ENCODE assay signal across 1 cellular context in the genomic region with DNA sequence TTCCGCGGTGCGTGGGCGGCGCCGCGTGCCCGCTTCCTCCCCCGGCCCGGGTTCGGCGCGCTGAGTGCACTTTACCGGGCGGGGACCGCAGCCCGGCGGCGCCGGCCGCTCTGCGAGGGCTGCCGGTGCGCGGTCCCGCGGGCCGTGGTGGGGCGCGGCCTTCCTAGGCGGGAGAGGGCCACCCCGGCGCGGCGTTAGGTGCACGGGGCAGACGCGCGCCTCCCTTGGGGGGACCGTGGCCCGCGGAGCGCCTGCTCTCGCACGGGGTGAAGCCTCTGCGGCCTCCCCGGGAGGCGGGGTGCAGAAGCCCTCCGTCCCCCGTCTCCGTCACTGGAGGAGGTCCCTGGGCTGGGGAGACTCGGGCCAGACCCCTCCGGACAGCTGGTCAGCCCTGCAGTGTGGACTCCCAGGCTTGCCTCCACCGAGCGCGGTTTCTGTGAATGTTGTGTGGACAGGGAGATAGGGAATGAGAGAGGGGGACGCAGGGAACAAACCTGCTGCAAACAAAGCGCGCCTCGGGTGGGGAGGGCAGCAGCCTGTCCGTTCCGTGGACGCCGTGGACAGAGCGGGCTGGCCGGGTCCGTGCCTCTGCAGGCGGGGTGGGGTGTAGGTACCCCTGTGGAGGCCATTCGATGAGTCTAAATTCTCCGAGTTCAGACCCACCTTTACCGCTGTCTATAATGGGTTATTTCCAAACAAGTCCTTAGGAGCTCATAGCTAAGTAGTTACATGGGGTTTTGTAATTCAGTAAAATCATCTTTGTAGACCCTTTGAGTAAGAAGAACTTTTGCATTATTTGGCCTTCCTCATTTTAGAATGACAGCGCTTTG.
A peak's percentile ranks its signal among the peaks of the same experiment; 100 is the strongest.
TF ChIP-seq lines count a peak whose summit lies in the region.

No MANE protein-coding gene starts in this region.

TF ChIP-seq in HepG2, 621 proteins besides CTCF, POLR2A, EP300 and RAD21 (continued from another document and continues in another):
- TF ChIP-seq ZNF280B (CRISPR knock-in tag; IDR thresholded peaks at IDR 0.05; ENCODE audit: borderline replicate concordance): 0 out of 2 replicates have a peak, but pooled peaks have one; percentile 73
- TF ChIP-seq CC2D1A (CRISPR knock-in tag; IDR thresholded peaks at IDR 0.05): no peak
- TF ChIP-seq, protein P1, sequence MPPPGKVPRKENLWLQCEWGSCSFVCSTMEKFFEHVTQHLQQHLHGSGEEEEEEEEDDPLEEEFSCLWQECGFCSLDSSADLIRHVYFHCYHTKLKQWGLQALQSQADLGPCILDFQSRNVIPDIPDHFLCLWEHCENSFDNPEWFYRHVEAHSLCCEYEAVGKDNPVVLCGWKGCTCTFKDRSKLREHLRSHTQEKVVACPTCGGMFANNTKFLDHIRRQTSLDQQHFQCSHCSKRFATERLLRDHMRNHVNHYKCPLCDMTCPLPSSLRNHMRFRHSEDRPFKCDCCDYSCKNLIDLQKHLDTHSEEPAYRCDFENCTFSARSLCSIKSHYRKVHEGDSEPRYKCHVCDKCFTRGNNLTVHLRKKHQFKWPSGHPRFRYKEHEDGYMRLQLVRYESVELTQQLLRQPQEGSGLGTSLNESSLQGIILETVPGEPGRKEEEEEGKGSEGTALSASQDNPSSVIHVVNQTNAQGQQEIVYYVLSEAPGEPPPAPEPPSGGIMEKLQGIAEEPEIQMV (CRISPR knock-in tag; IDR thresholded peaks at IDR 0.05; ENCODE audit: low read depth): no peak
- peak; percentile 39; the same call in 1 of the 2 replicates for TF ChIP-seq ZNF891 (CRISPR knock-in tag; IDR thresholded peaks at IDR 0.05)
- no peak; the same call in 1 of the 2 replicates for TF ChIP-seq ZMAT3 (CRISPR knock-in tag; conservative IDR thresholded peaks at IDR 0.05)
- TF ChIP-seq ZBTB7B (CRISPR knock-in tag; IDR thresholded peaks at IDR 0.05): no peak
- no peak for TF ChIP-seq TOPORS (CRISPR knock-in tag; IDR thresholded peaks at IDR 0.05)
- TF ChIP-seq PHF21A (CRISPR knock-in tag; IDR thresholded peaks at IDR 0.05): no peak
- no peak for TF ChIP-seq ZNF746 (CRISPR knock-in tag; IDR thresholded peaks at IDR 0.05)
- TF ChIP-seq, protein P2, sequence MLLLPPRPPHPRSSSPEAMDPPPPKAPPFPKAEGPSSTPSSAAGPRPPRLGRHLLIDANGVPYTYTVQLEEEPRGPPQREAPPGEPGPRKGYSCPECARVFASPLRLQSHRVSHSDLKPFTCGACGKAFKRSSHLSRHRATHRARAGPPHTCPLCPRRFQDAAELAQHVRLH (CRISPR knock-in tag; IDR thresholded peaks at IDR 0.05; ENCODE audit: borderline replicate concordance, low read depth): no peak
- no peak for TF ChIP-seq ZNF775 (CRISPR knock-in tag; IDR thresholded peaks at IDR 0.05; ENCODE audit: borderline replicate concordance)
- TF ChIP-seq, protein P3, sequence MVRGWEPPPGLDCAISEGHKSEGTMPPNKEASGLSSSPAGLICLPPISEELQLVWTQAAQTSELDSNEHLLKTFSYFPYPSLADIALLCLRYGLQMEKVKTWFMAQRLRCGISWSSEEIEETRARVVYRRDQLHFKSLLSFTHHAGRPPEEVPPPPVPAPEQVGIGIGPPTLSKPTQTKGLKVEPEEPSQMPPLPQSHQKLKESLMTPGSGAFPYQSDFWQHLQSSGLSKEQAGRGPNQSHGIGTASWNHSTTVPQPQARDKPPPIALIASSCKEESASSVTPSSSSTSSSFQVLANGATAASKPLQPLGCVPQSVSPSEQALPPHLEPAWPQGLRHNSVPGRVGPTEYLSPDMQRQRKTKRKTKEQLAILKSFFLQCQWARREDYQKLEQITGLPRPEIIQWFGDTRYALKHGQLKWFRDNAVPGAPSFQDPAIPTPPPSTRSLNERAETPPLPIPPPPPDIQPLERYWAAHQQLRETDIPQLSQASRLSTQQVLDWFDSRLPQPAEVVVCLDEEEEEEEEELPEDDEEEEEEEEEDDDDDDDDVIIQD (CRISPR knock-in tag; IDR thresholded peaks at IDR 0.05; ENCODE audit: low read depth): no peak
- no peak for TF ChIP-seq THYN1 (CRISPR knock-in tag; IDR thresholded peaks at IDR 0.05; ENCODE audit: borderline replicate concordance, low read depth)
- no peak for TF ChIP-seq GTF2F1 (IDR thresholded peaks at IDR 0.05; ENCODE audit: low read length)
- TF ChIP-seq, protein P4, sequence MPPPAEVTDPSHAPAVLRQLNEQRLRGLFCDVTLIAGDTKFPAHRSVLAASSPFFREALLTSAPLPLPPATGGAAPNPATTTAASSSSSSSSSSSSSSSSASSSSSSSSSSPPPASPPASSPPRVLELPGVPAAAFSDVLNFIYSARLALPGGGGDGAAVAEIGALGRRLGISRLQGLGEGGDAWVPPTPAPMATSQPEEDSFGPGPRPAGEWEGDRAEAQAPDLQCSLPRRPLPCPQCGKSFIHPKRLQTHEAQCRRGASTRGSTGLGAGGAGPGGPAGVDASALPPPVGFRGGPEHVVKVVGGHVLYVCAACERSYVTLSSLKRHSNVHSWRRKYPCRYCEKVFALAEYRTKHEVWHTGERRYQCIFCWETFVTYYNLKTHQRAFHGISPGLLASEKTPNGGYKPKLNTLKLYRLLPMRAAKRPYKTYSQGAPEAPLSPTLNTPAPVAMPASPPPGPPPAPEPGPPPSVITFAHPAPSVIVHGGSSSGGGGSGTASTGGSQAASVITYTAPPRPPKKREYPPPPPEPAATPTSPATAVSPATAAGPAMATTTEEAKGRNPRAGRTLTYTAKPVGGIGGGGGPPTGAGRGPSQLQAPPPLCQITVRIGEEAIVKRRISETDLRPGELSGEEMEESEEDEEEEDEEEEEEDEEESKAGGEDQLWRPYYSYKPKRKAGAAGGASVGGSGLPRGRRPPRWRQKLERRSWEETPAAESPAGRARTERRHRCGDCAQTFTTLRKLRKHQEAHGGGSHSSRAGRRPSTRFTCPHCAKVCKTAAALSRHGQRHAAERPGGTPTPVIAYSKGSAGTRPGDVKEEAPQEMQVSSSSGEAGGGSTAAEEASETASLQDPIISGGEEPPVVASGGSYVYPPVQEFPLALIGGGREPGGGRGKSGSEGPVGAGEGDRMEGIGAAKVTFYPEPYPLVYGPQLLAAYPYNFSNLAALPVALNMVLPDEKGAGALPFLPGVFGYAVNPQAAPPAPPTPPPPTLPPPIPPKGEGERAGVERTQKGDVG (CRISPR knock-in tag; IDR thresholded peaks at IDR 0.05; ENCODE audit: borderline replicate concordance): no peak
- TF ChIP-seq TGIF2 (CRISPR knock-in tag; IDR thresholded peaks at IDR 0.05): peak; percentile 12; the same call in 1 of the 2 replicates
- no peak for TF ChIP-seq ZNF432 (CRISPR knock-in tag; IDR thresholded peaks at IDR 0.05; ENCODE audit: borderline replicate concordance)
- no peak for TF ChIP-seq AKAP8 (CRISPR knock-in tag; IDR thresholded peaks at IDR 0.05)
- TF ChIP-seq ZNF776 (CRISPR knock-in tag; IDR thresholded peaks at IDR 0.05): no peak; the same call in 1 of the 2 replicates
- TF ChIP-seq KDM6A (CRISPR knock-in tag; IDR thresholded peaks at IDR 0.05; ENCODE audit: low read depth): no peak
- no peak; the same call in 1 of the 2 replicates for TF ChIP-seq ZNF563 (CRISPR knock-in tag; IDR thresholded peaks at IDR 0.05)
- TF ChIP-seq ZC3H4 (CRISPR knock-in tag; IDR thresholded peaks at IDR 0.05; ENCODE audit: borderline replicate concordance): no peak
- no peak for TF ChIP-seq XRCC5 (optimal IDR thresholded peaks at IDR 0.05; ENCODE audit: low read length)
- TF ChIP-seq, protein P5, sequence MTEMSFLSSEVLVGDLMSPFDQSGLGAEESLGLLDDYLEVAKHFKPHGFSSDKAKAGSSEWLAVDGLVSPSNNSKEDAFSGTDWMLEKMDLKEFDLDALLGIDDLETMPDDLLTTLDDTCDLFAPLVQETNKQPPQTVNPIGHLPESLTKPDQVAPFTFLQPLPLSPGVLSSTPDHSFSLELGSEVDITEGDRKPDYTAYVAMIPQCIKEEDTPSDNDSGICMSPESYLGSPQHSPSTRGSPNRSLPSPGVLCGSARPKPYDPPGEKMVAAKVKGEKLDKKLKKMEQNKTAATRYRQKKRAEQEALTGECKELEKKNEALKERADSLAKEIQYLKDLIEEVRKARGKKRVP (CRISPR knock-in tag; IDR thresholded peaks at IDR 0.05): peak in 1 of 2 experiments; percentile 13; a peak in 1 of 4 replicates
- no peak for TF ChIP-seq KDM1A (CRISPR knock-in tag; IDR thresholded peaks at IDR 0.05)
- no peak for TF ChIP-seq NFIB (CRISPR knock-in tag; IDR thresholded peaks at IDR 0.05; ENCODE audit: borderline replicate concordance)
- no peak for TF ChIP-seq NR2F1 (CRISPR knock-in tag; IDR thresholded peaks at IDR 0.05)
- TF ChIP-seq MBNL3 (CRISPR knock-in tag; conservative IDR thresholded peaks at IDR 0.05): no peak
- TF ChIP-seq FLYWCH1 (CRISPR knock-in tag; IDR thresholded peaks at IDR 0.05): no peak
- TF ChIP-seq BRD4 (CRISPR knock-in tag; IDR thresholded peaks at IDR 0.05): peak; percentile 56; the same call in 1 of the 2 replicates
- TF ChIP-seq HMG20B (CRISPR knock-in tag; conservative IDR thresholded peaks at IDR 0.05): no peak
- TF ChIP-seq GZF1 (CRISPR knock-in tag; IDR thresholded peaks at IDR 0.05): 0 out of 2 replicates have a peak, but pooled peaks have one; percentile 40
- TF ChIP-seq, protein P6, sequence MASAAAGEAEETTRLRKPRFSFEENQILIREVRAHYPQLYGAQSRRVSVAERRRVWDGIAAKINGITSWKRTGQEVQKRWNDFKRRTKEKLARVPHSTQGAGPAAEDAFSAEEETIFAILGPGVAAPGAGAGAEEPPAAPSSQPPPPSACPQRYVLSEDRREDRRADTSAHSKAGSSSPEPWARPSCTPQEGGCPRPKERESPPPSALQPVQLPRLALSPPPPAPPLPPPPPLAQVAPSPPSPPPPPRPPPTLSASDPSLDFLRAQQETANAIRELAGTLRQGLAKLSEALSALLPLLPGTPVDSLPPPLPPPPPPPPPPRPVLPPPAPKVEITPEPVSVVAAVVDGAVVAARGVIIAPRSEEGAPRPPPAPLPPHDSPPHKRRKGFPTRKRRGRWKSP (CRISPR knock-in tag; IDR thresholded peaks at IDR 0.05): no peak
- TF ChIP-seq ZNF337 (CRISPR knock-in tag; IDR thresholded peaks at IDR 0.05; ENCODE audit: borderline replicate concordance, low read depth): no peak
- no peak for TF ChIP-seq SP1 (IDR thresholded peaks at IDR 0.05)
- no peak for TF ChIP-seq SP1 (CRISPR knock-in tag; IDR thresholded peaks at IDR 0.05)
- TF ChIP-seq TAF1 (CRISPR knock-in tag; IDR thresholded peaks at IDR 0.05): no peak
- TF ChIP-seq NR2F6 (IDR thresholded peaks at IDR 0.05): no peak
- TF ChIP-seq NR2F6 (CRISPR knock-in tag; IDR thresholded peaks at IDR 0.05): no peak
- TF ChIP-seq ZNF577 (CRISPR knock-in tag; IDR thresholded peaks at IDR 0.05; ENCODE audit: borderline replicate concordance, low read depth): no peak
- TF ChIP-seq POGZ (CRISPR knock-in tag; IDR thresholded peaks at IDR 0.05): no peak
- TF ChIP-seq ATF7 (IDR thresholded peaks at IDR 0.05): no peak
- TF ChIP-seq ATF7 (CRISPR knock-in tag; IDR thresholded peaks at IDR 0.05): no peak; the same call in 1 of the 2 replicates
- TF ChIP-seq ISL2 (CRISPR knock-in tag; IDR thresholded peaks at IDR 0.05): 0 out of 2 replicates have a peak, but pooled peaks have one; percentile 18
- TF ChIP-seq NRL (CRISPR knock-in tag; IDR thresholded peaks at IDR 0.05; ENCODE audit: borderline replicate concordance): peak; percentile 47; the same call in 1 of the 2 replicates
- TF ChIP-seq, protein P7, sequence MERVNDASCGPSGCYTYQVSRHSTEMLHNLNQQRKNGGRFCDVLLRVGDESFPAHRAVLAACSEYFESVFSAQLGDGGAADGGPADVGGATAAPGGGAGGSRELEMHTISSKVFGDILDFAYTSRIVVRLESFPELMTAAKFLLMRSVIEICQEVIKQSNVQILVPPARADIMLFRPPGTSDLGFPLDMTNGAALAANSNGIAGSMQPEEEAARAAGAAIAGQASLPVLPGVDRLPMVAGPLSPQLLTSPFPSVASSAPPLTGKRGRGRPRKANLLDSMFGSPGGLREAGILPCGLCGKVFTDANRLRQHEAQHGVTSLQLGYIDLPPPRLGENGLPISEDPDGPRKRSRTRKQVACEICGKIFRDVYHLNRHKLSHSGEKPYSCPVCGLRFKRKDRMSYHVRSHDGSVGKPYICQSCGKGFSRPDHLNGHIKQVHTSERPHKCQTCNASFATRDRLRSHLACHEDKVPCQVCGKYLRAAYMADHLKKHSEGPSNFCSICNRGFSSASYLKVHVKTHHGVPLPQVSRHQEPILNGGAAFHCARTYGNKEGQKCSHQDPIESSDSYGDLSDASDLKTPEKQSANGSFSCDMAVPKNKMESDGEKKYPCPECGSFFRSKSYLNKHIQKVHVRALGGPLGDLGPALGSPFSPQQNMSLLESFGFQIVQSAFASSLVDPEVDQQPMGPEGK (CRISPR knock-in tag; IDR thresholded peaks at IDR 0.05): peak; percentile 40; the same call in 1 of the 2 replicates
- no peak for TF ChIP-seq KDM5B (CRISPR knock-in tag; IDR thresholded peaks at IDR 0.05; ENCODE audit: borderline replicate concordance)
- TF ChIP-seq, protein P8, sequence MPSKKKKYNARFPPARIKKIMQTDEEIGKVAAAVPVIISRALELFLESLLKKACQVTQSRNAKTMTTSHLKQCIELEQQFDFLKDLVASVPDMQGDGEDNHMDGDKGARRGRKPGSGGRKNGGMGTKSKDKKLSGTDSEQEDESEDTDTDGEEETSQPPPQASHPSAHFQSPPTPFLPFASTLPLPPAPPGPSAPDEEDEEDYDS (CRISPR knock-in tag; IDR thresholded peaks at IDR 0.05): no peak; the same call in 1 of the 2 replicates
- TF ChIP-seq ZMYM2 (CRISPR knock-in tag; IDR thresholded peaks at IDR 0.05): no peak
- no peak for TF ChIP-seq E2F5 (CRISPR knock-in tag; conservative IDR thresholded peaks at IDR 0.05)
- TF ChIP-seq ZSCAN22 (CRISPR knock-in tag; IDR thresholded peaks at IDR 0.05): no peak
- TF ChIP-seq TMF1 (CRISPR knock-in tag; IDR thresholded peaks at IDR 0.05; ENCODE audit: low read depth): 0 out of 2 replicates have a peak, but pooled peaks have one; percentile 7
- no peak for TF ChIP-seq YY1 (IDR thresholded peaks at IDR 0.05; ENCODE audit: insufficient read depth, insufficient replicate concordance, low read depth, low read length)
- no peak for TF ChIP-seq ATM (IDR thresholded peaks at IDR 0.05; ENCODE audit: borderline replicate concordance)
